Comparison of ENCODE assay signal across 8 cellular contexts in genomic region chr3:13110678-13111116, GRCh38. TPM values are rescaled to one million over a fixed set of nuclear protein-coding genes. Genes with fewer than 3 reads are reported as not detected.
A peak's percentile ranks its signal among the peaks of the same experiment; 100 is the strongest.
DNase-seq lines count a peak whose midpoint lies in the region; ATAC-seq lines count a peak whose summit lies in the region.

No MANE protein-coding gene starts in this region.

- no peaks in the 10 kb centered on the region for H3K27me3 Mint-ChIP-seq in activated T-cell treated with anti-CD3 and anti-CD28 coated beads, Interleukin-2, amount 50 U/mL, for 72 hours (ENCODE audit: low read depth)

- peak overlapping the region in 1 of 2 donors; percentile 24 for H3K4me3 Mint-ChIP-seq in activated T-cell treated with anti-CD3 and anti-CD28 coated beads, Interleukin-2, amount 50 U/mL, for 72 hours

- ATAC-seq in GM18868 (IDR thresholded peaks at IDR 0.05; ENCODE audit: unreplicated experiment) (peak; percentile 91), HG03139 (IDR thresholded peaks at IDR 0.05; ENCODE audit: unreplicated experiment) (peak; percentile 68)
- ATAC-seq in activated T-cell treated with anti-CD3 and anti-CD28 coated beads, Interleukin-2, amount 50 U/mL, for 72 hours (replicated peaks in 1 of 2): peak; percentile 75

- intact Hi-C loops in head of caudate nucleus (cut with DNase I): no loop called here

- no peaks in the 10 kb centered on the region for H3K36me3 Mint-ChIP-seq in activated T-cell treated with anti-CD3 and anti-CD28 coated beads, Interleukin-2, amount 50 U/mL, for 72 hours (ENCODE audit: insufficient read depth in 2 of 2)

- no peaks in the 10 kb centered on the region for H3K9me3 Mint-ChIP-seq in activated T-cell treated with anti-CD3 and anti-CD28 coated beads, Interleukin-2, amount 50 U/mL, for 72 hours

- H3K4me1 Mint-ChIP-seq in activated T-cell treated with anti-CD3 and anti-CD28 coated beads, Interleukin-2, amount 50 U/mL, for 72 hours (ENCODE audit: low read depth): peaks cover 11% of the 10 kb centered on the region

- H3K27ac Mint-ChIP-seq in activated T-cell treated with anti-CD3 and anti-CD28 coated beads, Interleukin-2, amount 50 U/mL, for 72 hours: no peak overlapping the region

- DNase-seq in COLO829 (ENCODE audit: low spot score) (peak; percentile 2), myocyte (ENCODE audit: low read depth) (peak; percentile 31), amygdala (lab: John Stamatoyannopoulos, UW) (no peak), head of caudate nucleus (no peak), hepatic stellate cell (ENCODE audit: low spot score) (no peak)
- peak; percentile 15 to 23 for DNase-seq in activated T-cell treated with anti-CD3 and anti-CD28 coated beads, Interleukin-2, amount 50 U/mL, for 72 hours

RNA-seq across cellular contexts. Expression of gene IQSEC1, which starts 37.5 kb away (rescaled TPM):
- total RNA-seq in activated T-cell treated with anti-CD3 and anti-CD28 coated beads, Interleukin-2, amount 50 U/mL, for 72 hours: 10 to 100 TPM; 31.2 to 53.5 TPM
- 15.6 and 25.3 TPM in 2 replicates for total RNA-seq in myocyte
- 20.0 TPM for polyA plus RNA-seq in myocyte (2012)

Comparison
In these comparisons a context has a peak if more than half of its experiments do, and no peak if none do; other contexts are left out.
1. DNase-seq: peak in COLO829 (single experiment), activated T-cell treated with anti-CD3 and anti-CD28 coated beads, Interleukin-2, amount 50 U/mL, for 72 hours (2 of 2) and myocyte (single experiment); none in amygdala (0 of 56), head of caudate nucleus (0 of 42) and hepatic stellate cell (single experiment).
2. Peak in every context shown above with its lines, with median percentiles within 50 percentile points of each other: ATAC-seq.